In genomic region chr7:86252406-86252805, GRCh38 we compare ENCODE assay signal across 28 cellular contexts.
"Had no signal": no experiment of that assay in that cellular context is flagged by ENCODE, and none has a peak within 500 bp of the region (broad histone marks: within the 10 kb centered on the region; RNA-seq: fewer than 3 reads in every experiment).

No MANE protein-coding gene starts in this region.

- H3K9me3 ChIP-seq: neutrophil, pancreas, prostate gland, right atrium auricular region, right lobe of liver, sigmoid colon, thoracic aorta, thyroid gland, upper lobe of left lung, vagina had no signal

- H3K27me3 ChIP-seq: neutrophil, pancreas, right atrium auricular region, right lobe of liver, sigmoid colon, stomach, thyroid gland, tibial nerve, upper lobe of left lung, vagina had no signal

- H3K4me1 Mint-ChIP-seq: nephron progenitor cell; neural crest cell; stimulated activated effector memory CD8-positive, alpha-beta T cell treated with anti-CD3 and anti-CD28 coated beads, Interleukin-12 subunit alpha, Interleukin-12 subunit beta, amount 100 ng/mL, for 72 hours; stimulated activated naive B cell treated with anti-CD40 and anti-IgM and Interleukin-4, amounts not matched to agents 10 μg/mL and 1 μg/mL and 100 μg/mL, for 72 hours had no signal

- FAIRE-seq: pancreas, small intestine, urothelium cell line had no signal

- H3K36me3 Mint-ChIP-seq: stimulated activated effector memory CD8-positive, alpha-beta T cell treated with anti-CD3 and anti-CD28 coated beads, Interleukin-12 subunit alpha, Interleukin-12 subunit beta, amount 100 ng/mL, for 72 hours; stimulated activated naive B cell treated with anti-CD40 and anti-IgM and Interleukin-4, amounts not matched to agents 10 μg/mL and 1 μg/mL and 100 μg/mL, for 72 hours had no signal

- DNase-seq: nephron progenitor cell; nucleus accumbens; pancreas; retina; sigmoid colon; small intestine; stimulated activated CD4-positive, alpha-beta T cell treated with anti-CD3 and anti-CD28 coated beads, Interleukin-15, amount 100 ng/mL, for 24 hours; stimulated activated CD4-positive, alpha-beta T cell treated with anti-CD3 and anti-CD28 coated beads, Interleukin-2, amount 100 ng/mL, for 24 hours; stimulated activated CD4-positive, alpha-beta T cell treated with anti-CD3 and anti-CD28 coated beads, Interleukin-2, amount 100 ng/mL, for 48 hours; stimulated activated CD4-positive, alpha-beta T cell treated with anti-CD3 and anti-CD28 coated beads, Interleukin-4, amount 100 ng/mL, for 24 hours; stimulated activated naive B cell treated with anti-CD40 and anti-IgM and Interleukin-4, amounts not matched to agents 10 μg/mL and 1 μg/mL and 100 μg/mL, for 72 hours; stimulated activated naive CD4-positive, alpha-beta T cell treated with Interleukin-2 at 50 U/mL for 16 hours; stomach; thyroid gland; trophoblast cell; upper lobe of left lung had no signal

- H3K27ac Mint-ChIP-seq: natural killer cell treated with Interleukin-12 subunit alpha and Interleukin-12 subunit beta and Interleukin-15 and Interleukin-18, amount 100 ng/mL, for 72 hours; nephron progenitor cell; stimulated activated effector memory CD8-positive, alpha-beta T cell treated with anti-CD3 and anti-CD28 coated beads, Interleukin-12 subunit alpha, Interleukin-12 subunit beta, amount 100 ng/mL, for 72 hours; stimulated activated naive B cell treated with anti-CD40 and anti-IgM and Interleukin-4, amounts not matched to agents 10 μg/mL and 1 μg/mL and 100 μg/mL, for 72 hours; stimulated activated naive CD8-positive, alpha-beta T cell treated with anti-CD3 and anti-CD28 coated beads, Interleukin-15, Interleukin-2, amounts not matched to agents 100 ng/mL and 50 ng/mL, for 24 hours had no signal

- H3K27me3 Mint-ChIP-seq: natural killer cell treated with Interleukin-12 subunit alpha and Interleukin-12 subunit beta and Interleukin-15 and Interleukin-18, amount 100 ng/mL, for 72 hours; stimulated activated naive B cell treated with anti-CD40 and anti-IgM and Interleukin-4, amounts not matched to agents 10 μg/mL and 1 μg/mL and 100 μg/mL, for 72 hours; stimulated activated naive CD8-positive, alpha-beta T cell treated with anti-CD3 and anti-CD28 coated beads, Interleukin-15, Interleukin-2, amounts not matched to agents 100 ng/mL and 50 ng/mL, for 24 hours had no signal

- H3K9me3 Mint-ChIP-seq: neural crest cell had no signal

- H3K36me3 ChIP-seq: neutrophil, pancreas, prostate gland, right atrium auricular region, right lobe of liver, sigmoid colon, stomach, thoracic aorta, thyroid gland, tibial nerve, upper lobe of left lung, vagina had no signal

- H3K4me1 ChIP-seq: pancreas, prostate gland, right atrium auricular region, right lobe of liver, sigmoid colon, stomach, thyroid gland, tibial nerve, upper lobe of left lung, vagina had no signal

- H3K4me3 Mint-ChIP-seq: natural killer cell treated with Interleukin-12 subunit alpha and Interleukin-12 subunit beta and Interleukin-15 and Interleukin-18, amount 100 ng/mL, for 72 hours; nephron progenitor cell; neural crest cell; stimulated activated effector memory CD8-positive, alpha-beta T cell treated with anti-CD3 and anti-CD28 coated beads, Interleukin-12 subunit alpha, Interleukin-12 subunit beta, amount 100 ng/mL, for 72 hours; stimulated activated naive B cell treated with anti-CD40 and anti-IgM and Interleukin-4, amounts not matched to agents 10 μg/mL and 1 μg/mL and 100 μg/mL, for 72 hours; stimulated activated naive CD8-positive, alpha-beta T cell treated with anti-CD3 and anti-CD28 coated beads, Interleukin-15, Interleukin-2, amounts not matched to agents 100 ng/mL and 50 ng/mL, for 24 hours had no signal

- H3K4me3 ChIP-seq: pancreas, prostate gland, right atrium auricular region, right lobe of liver, sigmoid colon, stomach, thoracic aorta, thyroid gland, tibial nerve, upper lobe of left lung, vagina had no signal

- H3K27ac ChIP-seq: neutrophil, pancreas, prostate gland, right atrium auricular region, right lobe of liver, sigmoid colon, stomach, thoracic aorta, thyroid gland, tibial nerve, upper lobe of left lung, vagina had no signal

- ATAC-seq: natural killer cell treated with Interleukin-12 subunit alpha and Interleukin-12 subunit beta and Interleukin-15 and Interleukin-18, amount 100 ng/mL, for 72 hours; pancreas; right lobe of liver; stimulated activated effector memory CD8-positive, alpha-beta T cell treated with anti-CD3 and anti-CD28 coated beads, Interleukin-12 subunit alpha, Interleukin-12 subunit beta, amount 100 ng/mL, for 72 hours; stimulated activated naive B cell treated with anti-CD40 and anti-IgM and Interleukin-4, amounts not matched to agents 10 μg/mL and 1 μg/mL and 100 μg/mL, for 72 hours had no signal
